ENCODE assay signal across 1 cellular context in genomic region chr1:178093150-178093957, GRCh38.
A peak's percentile ranks its signal among the peaks of the same experiment; 100 is the strongest.
TF ChIP-seq lines count a peak whose summit lies in the region.

No MANE protein-coding gene starts in this region.

TF ChIP-seq in GM12878, 131 proteins besides CTCF, POLR2A, EP300 and RAD21 (continued from another document):
- peak; percentile 42; the same call in 1 of the 2 replicates for TF ChIP-seq SMARCA5 (IDR thresholded peaks at IDR 0.05)
- TF ChIP-seq SIX5 (IDR thresholded peaks at IDR 0.05; ENCODE audit: low read depth, low read length, severe bottlenecking) = no peak
- peak in 1 of 2 experiments; percentile 34; a peak in 1 of 4 replicates for TF ChIP-seq IKZF2 (IDR thresholded peaks at IDR 0.05)
- TF ChIP-seq GATAD2B (conservative IDR thresholded peaks at IDR 0.05; ENCODE audit: low read depth) = 0 out of 2 replicates have a peak, but pooled peaks have one; percentile 56
- no peak for TF ChIP-seq SIN3A (IDR thresholded peaks at IDR 0.05; ENCODE audit: low read depth, low read length)
- peak; percentile 76 for TF ChIP-seq DPF2 (IDR thresholded peaks at IDR 0.05)
- peak; percentile 58 for TF ChIP-seq CUX1 (IDR thresholded peaks at IDR 0.05; ENCODE audit: insufficient replicate concordance, low read depth, low read length)
- TF ChIP-seq E2F4 (IDR thresholded peaks at IDR 0.05; ENCODE audit: low read depth, low read length) = peak; percentile 77; the same call in 1 of the 2 replicates
- TF ChIP-seq ZNF622 (IDR thresholded peaks at IDR 0.05) = no peak
- peak; percentile 82 for TF ChIP-seq YY1 (IDR thresholded peaks at IDR 0.05; ENCODE audit: low read depth, low read length)
- 0 out of 2 replicates have a peak, but pooled peaks have one; percentile 4 for TF ChIP-seq RUNX3 (IDR thresholded peaks at IDR 0.05; ENCODE audit: low read length)
- peak; percentile 71 for TF ChIP-seq MAX (IDR thresholded peaks at IDR 0.05; ENCODE audit: low read depth, low read length)
- TF ChIP-seq MXI1 (IDR thresholded peaks at IDR 0.05; ENCODE audit: low read depth, low read length) = peak; percentile 71
- TF ChIP-seq EED (IDR thresholded peaks at IDR 0.05; ENCODE audit: low read depth) = 0 out of 2 replicates have a peak, but pooled peaks have one; percentile 14
- TF ChIP-seq POU2F2 (IDR thresholded peaks at IDR 0.05; ENCODE audit: borderline replicate concordance, low read depth, low read length) = peak; percentile 78; the same call in 2 of the 3 replicates
- peak; percentile 74 for TF ChIP-seq NR2C2 (IDR thresholded peaks at IDR 0.05; ENCODE audit: borderline replicate concordance, control insufficient read depth, insufficient read length, low read depth)
- TF ChIP-seq SP1 (IDR thresholded peaks at IDR 0.05; ENCODE audit: low read depth, low read length) = no peak
- TF ChIP-seq NKRF (conservative IDR thresholded peaks at IDR 0.05) = peak; percentile 71; the same call in 1 of the 2 replicates
- peak; percentile 78 for TF ChIP-seq IKZF1 (conservative IDR thresholded peaks at IDR 0.05)
- peak; percentile 78 for TF ChIP-seq CREB1 (IDR thresholded peaks at IDR 0.05; ENCODE audit: low read depth)
- TF ChIP-seq CREM (IDR thresholded peaks at IDR 0.05; ENCODE audit: low read depth) = 0 out of 2 replicates have a peak, but pooled peaks have one; percentile 54
- TF ChIP-seq IRF5 (IDR thresholded peaks at IDR 0.05; ENCODE audit: borderline replicate concordance) = no peak
- TF ChIP-seq ZNF217 (IDR thresholded peaks at IDR 0.05) = 0 out of 2 replicates have a peak, but pooled peaks have one; percentile 18
- TF ChIP-seq RB1 (IDR thresholded peaks at IDR 0.05; ENCODE audit: borderline replicate concordance) = peak; percentile 58; the same call in 1 of the 2 replicates
- TF ChIP-seq MTA2 (IDR thresholded peaks at IDR 0.05; ENCODE audit: low read depth) = peak; percentile 27; the same call in 1 of the 2 replicates
- peak; percentile 80 to 97; a peak in 3 of 4 replicates for TF ChIP-seq SRF (IDR thresholded peaks at IDR 0.05; ENCODE audit: low read depth in 2 of 2, low read length in 2 of 2)
- TF ChIP-seq RELA (IDR thresholded peaks at IDR 0.05; ENCODE audit: borderline replicate concordance, partially characterized antibody) = peak; percentile 30
- no peak for TF ChIP-seq USF2 (IDR thresholded peaks at IDR 0.05; ENCODE audit: borderline replicate concordance, low read depth, low read length)
- no peak for TF ChIP-seq ZNF384 (IDR thresholded peaks at IDR 0.05; ENCODE audit: borderline replicate concordance, low read depth, low read length)
- 0 out of 2 replicates have a peak, but pooled peaks have one; percentile 28 for TF ChIP-seq NFXL1 (IDR thresholded peaks at IDR 0.05; ENCODE audit: borderline replicate concordance)
- peak; percentile 72 for TF ChIP-seq PKNOX1 (IDR thresholded peaks at IDR 0.05)
- peak; percentile 34; the same call in 1 of the 2 replicates for TF ChIP-seq RAD51 (IDR thresholded peaks at IDR 0.05)
- 0 out of 3 replicates have a peak, but pooled peaks of 1 of the 2 experiments have one; percentile 44 for TF ChIP-seq EGR1 (IDR thresholded peaks at IDR 0.05; ENCODE audit: borderline replicate concordance in 1 of 2, low read depth in 2 of 2, low read length in 2 of 2)
- TF ChIP-seq MEF2B (IDR thresholded peaks at IDR 0.05; ENCODE audit: partially characterized antibody, poor library complexity, severe bottlenecking) = peak; percentile 38
- 0 out of 2 replicates have a peak, but pooled peaks have one; percentile 32 for TF ChIP-seq ZNF207 (IDR thresholded peaks at IDR 0.05; ENCODE audit: borderline replicate concordance)
- TF ChIP-seq BHLHE40 (IDR thresholded peaks at IDR 0.05; ENCODE audit: borderline replicate concordance in 1 of 2, low read depth in 2 of 2, low read length in 1 of 2) = peak; percentile 41 to 81; a peak in 2 of 4 replicates
- peak; percentile 100 for TF ChIP-seq MLLT1 (IDR thresholded peaks at IDR 0.05)
